ENCODE assay signal across 11 cellular contexts in the genomic region with DNA sequence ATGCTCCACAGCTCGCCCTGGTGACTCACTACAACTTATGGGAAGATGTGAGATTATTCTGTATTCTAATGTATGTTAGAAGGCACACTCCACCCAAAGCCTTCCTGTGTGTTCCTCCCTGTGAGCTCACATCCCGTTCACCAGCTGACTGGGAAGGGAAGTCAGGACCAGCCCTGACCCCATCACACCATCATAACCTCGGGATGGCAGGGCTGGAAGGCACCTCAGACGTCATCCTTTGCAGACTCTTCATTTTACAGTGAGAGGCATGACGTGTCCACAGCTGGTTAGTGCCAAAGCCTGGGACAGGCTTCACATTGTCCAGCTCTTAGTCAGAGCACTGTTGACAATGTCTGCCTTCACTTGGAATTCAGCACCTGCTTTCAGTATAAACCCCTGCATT.
DNase-seq lines count a peak whose midpoint lies in the region; ATAC-seq and TF ChIP-seq lines count a peak whose summit lies in the region.
"Had no signal": no experiment of that assay in that cellular context is flagged by ENCODE, and none has a peak within 500 bp of the region (broad histone marks: within the 10 kb centered on the region; RNA-seq: fewer than 3 reads in every experiment).

No MANE protein-coding gene starts in this region.

- H3K9me2 ChIP-seq in SK-N-SH: no peaks in the 10 kb centered on the region

- TF ChIP-seq RAD21 in SK-N-SH (IDR thresholded peaks at IDR 0.05; ENCODE audit: low read length): no peak

- H2AFZ ChIP-seq in SK-N-SH (ENCODE audit: low read depth): no peak overlapping the region

- no peaks in the 10 kb centered on the region for H3K36me3 Mint-ChIP-seq in activated CD4-positive, alpha-beta T cell treated with anti-CD3 and anti-CD28 coated beads, Interleukin-2, amount 10 ng/mL, durations not matched to agents 24 days and 14 days (ENCODE audit: low read depth)
- H3K36me3 Mint-ChIP-seq in activated CD4-positive, alpha-beta T cell treated with anti-CD3 and anti-CD28 coated beads, Interleukin-2, amount 10 ng/mL, durations not matched to agents 7 days and 5 days (ENCODE audit: low read depth): no peaks in the 10 kb centered on the region

- no peak overlapping the region for H3K4me3 ChIP-seq in SK-N-SH (ENCODE audit: low read depth in 2 of 2, low read length in 1 of 2)
- no peak overlapping the region for H3K4me3 ChIP-seq in fibroblast of villous mesenchyme (ENCODE audit: low read depth, low read length)
- no peak overlapping the region for H3K4me3 ChIP-seq in psoas muscle

- H3K27me3 ChIP-seq in SK-N-SH (ENCODE audit: insufficient read depth) (no peaks in the 10 kb centered on the region), psoas muscle (ENCODE audit: insufficient read depth in 3 of 3, low read length in 2 of 3) (no peaks in the 10 kb centered on the region)

- H4K20me1 ChIP-seq in SK-N-SH (ENCODE audit: insufficient read depth): no peaks in the 10 kb centered on the region

- H3K79me2 ChIP-seq in SK-N-SH (ENCODE audit: insufficient read depth): no peaks in the 10 kb centered on the region

- CTCF ChIA-PET in SK-N-SH (lab: Yijun Ruan, JAX): no interaction called here
- CTCF ChIA-PET in activated CD4-positive, alpha-beta T cell treated with anti-CD3 and anti-CD28 coated beads, Interleukin-2, amount 10 ng/mL, durations not matched to agents 7 days and 5 days (lab: Charles Lee): no interaction called here

- H3K4me1 Mint-ChIP-seq in activated CD4-positive, alpha-beta T cell treated with anti-CD3 and anti-CD28 coated beads, Interleukin-2, amount 10 ng/mL, durations not matched to agents 24 days and 14 days: no peaks in the 10 kb centered on the region
- no peaks in the 10 kb centered on the region for H3K4me1 Mint-ChIP-seq in activated CD4-positive, alpha-beta T cell treated with anti-CD3 and anti-CD28 coated beads, Interleukin-2, amount 10 ng/mL, durations not matched to agents 7 days and 5 days

- DNase-seq in DMS53 treated with DMSO at 0.1 percent for 48 hours (lab: John Stamatoyannopoulos, UW; ENCODE audit: unreplicated experiment) (peak; percentile 17), SK-N-SH (no peak), fibroblast of villous mesenchyme (ENCODE audit: low read depth) (peak; percentile 94), psoas muscle (peak in 1 of 2 donors; percentile 21)
- no peak for DNase-seq in activated CD4-positive, alpha-beta T cell treated with anti-CD3 and anti-CD28 coated beads, Interleukin-2, amount 10 ng/mL, durations not matched to agents 24 days and 14 days
- no peak for DNase-seq in activated CD4-positive, alpha-beta T cell treated with anti-CD3 and anti-CD28 coated beads, Interleukin-2, amount 10 ng/mL, durations not matched to agents 7 days and 5 days
- DNase-seq: NCI-H1436; stimulated activated CD4-positive, alpha-beta T cell treated with anti-CD3 and anti-CD28 coated beads, Interleukin-12 subunit alpha, Interleukin-12 subunit beta, amount 100 ng/mL, for 4 hours had no signal

- H3K9ac ChIP-seq in SK-N-SH: no peak overlapping the region

- H3K9me3 ChIP-seq in SK-N-SH (no peaks in the 10 kb centered on the region), psoas muscle (no peaks in the 10 kb centered on the region)

- peaks cover 10% of the 10 kb centered on the region for H3F3A ChIP-seq in SK-N-SH (replicated peaks; ENCODE audit: insufficient read depth)

- TF ChIP-seq CTCF in SK-N-SH (IDR thresholded peaks at IDR 0.05) (no peak), fibroblast of villous mesenchyme (IDR thresholded peaks at IDR 0.05; ENCODE audit: insufficient read depth, low read depth, low read length) (no peak), psoas muscle (IDR thresholded peaks at IDR 0.05) (no peak)

- POLR2A ChIA-PET in SK-N-SH (lab: Yijun Ruan, JAX): no interaction called here
- POLR2A ChIA-PET in activated CD4-positive, alpha-beta T cell treated with anti-CD3 and anti-CD28 coated beads, Interleukin-2, amount 10 ng/mL, durations not matched to agents 7 days and 5 days (lab: Charles Lee): no interaction called here

- WGBS in SK-N-SH (ENCODE audit: low lambda C conversion rate): 49% methylated on average over 5 of the region's 5 CpGs
- 41 to 55% (median 44%) methylated on average over 5 of the region's 5 CpGs for WGBS in psoas muscle, 3 donors

- peak; percentile 59 to 80 (median 65) for ATAC-seq in psoas muscle
- no peak for ATAC-seq in GM21737 (IDR thresholded peaks at IDR 0.05; ENCODE audit: unreplicated experiment)
- ATAC-seq in HG02870 (IDR thresholded peaks at IDR 0.05; ENCODE audit: unreplicated experiment): no peak

- H3K27ac Mint-ChIP-seq in activated CD4-positive, alpha-beta T cell treated with anti-CD3 and anti-CD28 coated beads, Interleukin-2, amount 10 ng/mL, durations not matched to agents 24 days and 14 days: no peak overlapping the region
- H3K27ac Mint-ChIP-seq in activated CD4-positive, alpha-beta T cell treated with anti-CD3 and anti-CD28 coated beads, Interleukin-2, amount 10 ng/mL, durations not matched to agents 7 days and 5 days: no peak overlapping the region
- H3K27ac Mint-ChIP-seq: activated T-helper 2 cell treated with anti-CD3 and anti-CD28 coated beads, Interferon-gamma antibody, Interleukin-2, Interleukin-4, amounts not matched to agents 10 μg/mL and 5 μg/mL and 100 μg/mL, durations not matched to agents 14 hours and 24 hours and 36 hours had no signal

- peaks cover 9 to 11% of the 10 kb centered on the region in 2 experiments for H3K4me1 ChIP-seq in SK-N-SH (ENCODE audit: control insufficient read depth in 1 of 2, insufficient read depth in 2 of 2, low read depth in 1 of 2, low read length in 1 of 2)
- peaks cover 16% of the 10 kb centered on the region for H3K4me1 ChIP-seq in psoas muscle

- intact Hi-C loops in psoas muscle (cut with DNase I): no loop called here
- intact Hi-C loops in activated CD4-positive, alpha-beta T cell treated with anti-CD3 and anti-CD28 coated beads, Interleukin-2, amount 10 ng/mL, durations not matched to agents 24 days and 14 days (cut with micrococcal nuclease): no loop called here

- H3K9me3 Mint-ChIP-seq in activated CD4-positive, alpha-beta T cell treated with anti-CD3 and anti-CD28 coated beads, Interleukin-2, amount 10 ng/mL, durations not matched to agents 24 days and 14 days: no peaks in the 10 kb centered on the region
- no peaks in the 10 kb centered on the region for H3K9me3 Mint-ChIP-seq in activated CD4-positive, alpha-beta T cell treated with anti-CD3 and anti-CD28 coated beads, Interleukin-2, amount 10 ng/mL, durations not matched to agents 7 days and 5 days
- H3K9me3 Mint-ChIP-seq: activated T-helper 2 cell treated with anti-CD3 and anti-CD28 coated beads, Interferon-gamma antibody, Interleukin-2, Interleukin-4, amounts not matched to agents 10 μg/mL and 5 μg/mL and 100 μg/mL, durations not matched to agents 14 hours and 24 hours and 36 hours had no signal

- H3K27ac ChIP-seq in SK-N-SH (ENCODE audit: low read depth in 2 of 2, low read length in 1 of 2): peak overlapping the region in 1 of 2 experiments; percentile 25; a peak in 2 of 4 replicates
- H3K27ac ChIP-seq in psoas muscle: no peak overlapping the region

- peak in 1 of 2 experiments; percentile 28; a peak in 1 of 4 replicates for TF ChIP-seq EP300 in SK-N-SH (IDR thresholded peaks at IDR 0.05; ENCODE audit: borderline replicate concordance in 1 of 2, low read depth in 1 of 2, low read length in 1 of 2)

- no peaks in the 10 kb centered on the region for H3K27me3 Mint-ChIP-seq in activated CD4-positive, alpha-beta T cell treated with anti-CD3 and anti-CD28 coated beads, Interleukin-2, amount 10 ng/mL, durations not matched to agents 24 days and 14 days
- no peaks in the 10 kb centered on the region for H3K27me3 Mint-ChIP-seq in activated CD4-positive, alpha-beta T cell treated with anti-CD3 and anti-CD28 coated beads, Interleukin-2, amount 10 ng/mL, durations not matched to agents 7 days and 5 days

- no peaks in the 10 kb centered on the region for H3K36me3 ChIP-seq in SK-N-SH (replicated peaks in 1 of 2; ENCODE audit: control insufficient read depth in 1 of 2, insufficient read depth in 2 of 2, low read length in 1 of 2)
- no peaks in the 10 kb centered on the region for H3K36me3 ChIP-seq in psoas muscle (ENCODE audit: insufficient read depth in 1 of 2, low read depth in 1 of 2)

- no peak overlapping the region for H3K4me3 Mint-ChIP-seq in activated CD4-positive, alpha-beta T cell treated with anti-CD3 and anti-CD28 coated beads, Interleukin-2, amount 10 ng/mL, durations not matched to agents 24 days and 14 days
- H3K4me3 Mint-ChIP-seq in activated CD4-positive, alpha-beta T cell treated with anti-CD3 and anti-CD28 coated beads, Interleukin-2, amount 10 ng/mL, durations not matched to agents 7 days and 5 days: no peak overlapping the region

- H3K4me2 ChIP-seq in SK-N-SH: no peak overlapping the region

TF ChIP-seq in SK-N-SH, 30 proteins besides CTCF, POLR2A, EP300 and RAD21 (continues in another document):
- TF ChIP-seq ELF1 (IDR thresholded peaks at IDR 0.05) (no peak), TEAD4 (IDR thresholded peaks at IDR 0.05; ENCODE audit: borderline replicate concordance, insufficient read depth) (peak; percentile 62; the same call in 1 of the 2 replicates), NRF1 (IDR thresholded peaks at IDR 0.05; ENCODE audit: low read depth, low read length) (no peak), TCF12 (IDR thresholded peaks at IDR 0.05) (peak; percentile 80), FOSL2 (IDR thresholded peaks at IDR 0.05; ENCODE audit: borderline replicate concordance, low read depth) (peak; percentile 63; the same call in 1 of the 2 replicates)
- TF ChIP-seq, protein P1, sequence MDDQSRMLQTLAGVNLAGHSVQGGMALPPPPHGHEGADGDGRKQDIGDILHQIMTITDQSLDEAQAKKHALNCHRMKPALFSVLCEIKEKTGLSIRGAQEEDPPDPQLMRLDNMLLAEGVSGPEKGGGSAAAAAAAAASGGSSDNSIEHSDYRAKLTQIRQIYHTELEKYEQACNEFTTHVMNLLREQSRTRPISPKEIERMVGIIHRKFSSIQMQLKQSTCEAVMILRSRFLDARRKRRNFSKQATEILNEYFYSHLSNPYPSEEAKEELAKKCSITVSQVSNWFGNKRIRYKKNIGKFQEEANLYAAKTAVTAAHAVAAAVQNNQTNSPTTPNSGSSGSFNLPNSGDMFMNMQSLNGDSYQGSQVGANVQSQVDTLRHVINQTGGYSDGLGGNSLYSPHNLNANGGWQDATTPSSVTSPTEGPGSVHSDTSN (IDR thresholded peaks at IDR 0.05): peak; percentile 59; the same call in 1 of the 2 replicates

Comparison
In these comparisons a context has a peak if more than half of its experiments do, and no peak if none do; other contexts are left out.
1. DNase-seq: peak in DMS53 treated with DMSO at 0.1 percent for 48 hours (single experiment) and fibroblast of villous mesenchyme (single experiment); none in SK-N-SH (single experiment), activated CD4-positive, alpha-beta T cell treated with anti-CD3 and anti-CD28 coated beads, Interleukin-2, amount 10 ng/mL, durations not matched to agents 24 days and 14 days (single experiment) and activated CD4-positive, alpha-beta T cell treated with anti-CD3 and anti-CD28 coated beads, Interleukin-2, amount 10 ng/mL, durations not matched to agents 7 days and 5 days (single experiment).
2. ATAC-seq: peak in psoas muscle (4 of 4); none in GM21737 (single experiment) and HG02870 (single experiment).